ENCODE assay signal across 8 cellular contexts in the genomic region with DNA sequence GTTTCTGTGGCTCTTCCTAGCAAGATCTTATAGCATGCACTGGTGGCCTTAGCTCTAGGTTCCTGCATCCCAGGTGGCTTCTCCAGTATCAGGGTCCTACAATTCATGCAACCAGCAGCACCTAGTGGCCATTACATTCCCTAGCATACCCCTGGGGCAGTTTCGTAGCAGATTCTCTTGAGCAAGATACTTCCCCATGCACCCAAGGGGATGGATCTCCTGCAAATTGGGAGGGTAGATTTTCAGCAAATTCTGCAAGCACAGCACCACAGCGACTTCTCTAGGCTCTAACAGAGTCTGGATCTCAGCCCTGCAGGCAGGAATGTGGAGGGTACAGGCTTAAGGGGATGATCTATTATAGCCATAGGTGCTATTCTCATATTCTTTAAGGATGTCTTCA. TPM values are rescaled to one million over a fixed set of nuclear protein-coding genes. Genes with fewer than 3 reads are reported as not detected.
DNase-seq lines count a peak whose midpoint lies in the region; ATAC-seq, FAIRE-seq and TF ChIP-seq lines count a peak whose summit lies in the region.

No MANE protein-coding gene starts in this region.

- H3K4me1 ChIP-seq in KMS-11 (ENCODE audit: low read depth, poor library complexity, severe bottlenecking) (no peaks in the 10 kb centered on the region), GM12878 (ENCODE audit: control insufficient read depth, insufficient read depth, low read length) (no peaks in the 10 kb centered on the region), neural progenitor cell (no peaks in the 10 kb centered on the region)

- in situ Hi-C loops in GM12878 (cut with MboI), result no loop called here

- peak; percentile 6 for DNase-seq in DMS114 treated with DMSO at 0.1 percent for 48 hours (lab: John Stamatoyannopoulos, UW; ENCODE audit: unreplicated experiment)
- DNase-seq in GM12878 (ENCODE audit: low read depth, low spot score), result no peak
- peak; percentile 71 for DNase-seq in neural progenitor cell (ENCODE audit: low spot score)
- no peak for DNase-seq in occipital lobe (lab: John Stamatoyannopoulos, UW)
- DNase-seq in activated effector memory CD4-positive, alpha-beta T cell treated with Interleukin-2 at 50 U/mL for 16 hours, result no peak
- no peak for DNase-seq in COLO829 (ENCODE audit: low spot score)

- H3K27me3 ChIP-seq in KMS-11 (ENCODE audit: insufficient read depth, low read depth) (no peaks in the 10 kb centered on the region), GM12878 (replicated peaks in 1 of 2; ENCODE audit: control insufficient read depth in 2 of 2, insufficient read depth in 2 of 2, low read length in 1 of 2) (no peaks in the 10 kb centered on the region), neural progenitor cell (no peaks in the 10 kb centered on the region)

- SMC1A ChIA-PET in GM12878 (lab: Charles Lee; ENCODE audit: uncharacterized antibody, unreplicated experiment), result interaction anchor here (0.6 to 1.7 kb wide), 8 partner anchors 11 to 408 kb away, joined by 3 to 10 read pairs (median 4); no protein-coding TSS in a partner anchor

- H3K27ac Mint-ChIP-seq in neural progenitor cell, result no peak overlapping the region

- H3K79me2 ChIP-seq in KMS-11 (ENCODE audit: insufficient read depth, low read depth) (no peaks in the 10 kb centered on the region), GM12878 (ENCODE audit: control insufficient read depth, insufficient read depth, low read length) (no peaks in the 10 kb centered on the region), neural progenitor cell (ENCODE audit: low read depth) (no peaks in the 10 kb centered on the region)

- BruUV-seq in GM12878 (replicated peaks; lab: Mats Ljungman, UMichigan), result no TSS peak

- no peaks in the 10 kb centered on the region for H3F3A ChIP-seq in neural progenitor cell (ENCODE audit: low read depth)

- H3K36me3 ChIP-seq in KMS-11 (ENCODE audit: insufficient read depth) (no peaks in the 10 kb centered on the region), GM12878 (ENCODE audit: control insufficient read depth in 2 of 2, insufficient read depth in 2 of 2, low read length in 1 of 2) (peaks cover 0 to 4% of the 10 kb centered on the region in 2 experiments; a peak in 1 of 4 replicates), neural progenitor cell (no peaks in the 10 kb centered on the region)

- H3K27ac ChIP-seq in KMS-11, result no peak overlapping the region
- H3K27ac ChIP-seq in GM12878 (ENCODE audit: control insufficient read depth, insufficient read depth), result no peak overlapping the region
- H3K27ac ChIP-seq in neural progenitor cell, result no peak overlapping the region

- H3K4me2 ChIP-seq in KMS-11 (no peak overlapping the region), GM12878 (ENCODE audit: control insufficient read depth, insufficient read depth) (no peak overlapping the region), neural progenitor cell (no peak overlapping the region)

- TF ChIP-seq CTCF in KMS-11 (conservative IDR thresholded peaks at IDR 0.05; ENCODE audit: low read depth, low read length), result peak; percentile 70
- TF ChIP-seq CTCF in GM12878 (IDR thresholded peaks at IDR 0.05 in 2 of 3, conservative IDR thresholded peaks at IDR 0.05 in 1 of 3; ENCODE audit: control insufficient read depth in 2 of 3, extremely low read depth in 1 of 3, insufficient read depth in 1 of 3, low read depth in 3 of 3, low read length in 3 of 3), result peak; percentile 45 to 64 (median 62)
- TF ChIP-seq CTCF in neural progenitor cell (IDR thresholded peaks at IDR 0.05), result peak; percentile 69

- H3K9me3 ChIP-seq in GM12878 (replicated peaks; ENCODE audit: control insufficient read depth, insufficient read depth, low read length), result no peaks in the 10 kb centered on the region
- H3K9me3 ChIP-seq in neural progenitor cell (ENCODE audit: low read depth), result no peaks in the 10 kb centered on the region

- RAD21 ChIA-PET in GM12878 (lab: Charles Lee; ENCODE audit: unreplicated experiment), result interaction anchor here (1.0 to 1.5 kb wide), 7 partner anchors 9 to 421 kb away, joined by 3 to 16 read pairs (median 4); a partner anchor contains a TSS

- H3K4me3 Mint-ChIP-seq in neural progenitor cell, result no peak overlapping the region

- ATAC-seq in GM19328 (IDR thresholded peaks at IDR 0.05; ENCODE audit: unreplicated experiment), result peak; percentile 77
- ATAC-seq in GM12878, result peak; percentile 92

- CTCF ChIA-PET in GM12878 (lab: Yijun Ruan, JAX), result interaction anchor here (0.6 to 1.6 kb wide), 14 partner anchors 9 to 447 kb away, joined by 3 to 7 read pairs (median 4); a partner anchor contains a TSS

- H3K4me3 ChIP-seq in KMS-11 (IDR thresholded peaks at IDR 0.05; ENCODE audit: insufficient read depth, low read depth, low read length), result no peak overlapping the region
- H3K4me3 ChIP-seq in GM12878, result no peak overlapping the region
- no peak overlapping the region for H3K4me3 ChIP-seq in neural progenitor cell

- TF ChIP-seq POLR2A in GM12878 (IDR thresholded peaks at IDR 0.05; ENCODE audit: low read depth, low read length), result no peak

- H3K9me3 Mint-ChIP-seq in neural progenitor cell, result no peaks in the 10 kb centered on the region

- POLR2A ChIA-PET in GM12878 (lab: Charles Lee), result no interaction called here

- H3K4me1 Mint-ChIP-seq in neural progenitor cell, result no peaks in the 10 kb centered on the region

- TF ChIP-seq EP300 in GM12878 (IDR thresholded peaks at IDR 0.05; ENCODE audit: borderline replicate concordance in 1 of 2, control insufficient read depth in 1 of 2, low read depth in 2 of 2, low read length in 2 of 2), result no peak

- no peak overlapping the region for H3K9ac ChIP-seq in KMS-11
- no peak overlapping the region for H3K9ac ChIP-seq in GM12878 (ENCODE audit: control insufficient read depth, insufficient read depth, low read length)
- no peak overlapping the region for H3K9ac ChIP-seq in neural progenitor cell

- TF ChIP-seq RAD21 in GM12878 (IDR thresholded peaks at IDR 0.05; ENCODE audit: insufficient read depth, low read depth, low read length), result peak; percentile 54

- intact Hi-C loops in GM12878 (cut with micrococcal nuclease; ENCODE audit: unreplicated experiment), result no loop called here

- no peak overlapping the region for H2AFZ ChIP-seq in KMS-11 (ENCODE audit: low read depth)
- H2AFZ ChIP-seq in GM12878 (ENCODE audit: control insufficient read depth, low read depth, low read length), result no peak overlapping the region
- H2AFZ ChIP-seq in neural progenitor cell (replicated peaks), result no peak overlapping the region

- 95% methylated on average over 2 of the region's 2 CpGs for WGBS in GM12878 (ENCODE audit: insufficient coverage, insufficient replicate concordance, low lambda C conversion rate, missing lambda C conversion rate)

- H3K36me3 Mint-ChIP-seq in neural progenitor cell, result peaks cover 2% of the 10 kb centered on the region

- no peak for FAIRE-seq in GM12878 (lab: Jason Lieb, UNC)

- no peaks in the 10 kb centered on the region for H4K20me1 ChIP-seq in KMS-11 (ENCODE audit: insufficient read depth)
- no peaks in the 10 kb centered on the region for H4K20me1 ChIP-seq in GM12878 (ENCODE audit: control insufficient read depth, insufficient read depth)
- H4K20me1 ChIP-seq in neural progenitor cell (ENCODE audit: low read depth), result no peaks in the 10 kb centered on the region

- no peaks in the 10 kb centered on the region for H3K27me3 Mint-ChIP-seq in neural progenitor cell (ENCODE audit: insufficient read depth, low read depth)

RNA-seq across cellular contexts. Expression of a gene that starts 13.1 kb away (rescaled TPM):
- 5.8 and 6.1 TPM in 2 replicates for total RNA-seq in GM12878 (2013; cell fraction: nucleolus; rRNA removed)
- 1.2 and 2.5 TPM in 2 replicates for total RNA-seq in GM12878 (2014; rRNA removed)
- total RNA-seq in GM12878 (2014; rRNA removed; fragmentation: Illumina TruSeq; extraction: Trizol), result 1.5 and 1.9 TPM in 2 replicates
- total RNA-seq in GM12878 (2021), result 1.0 and 2.2 TPM in 2 replicates
- polyA plus RNA-seq in GM12878 (2011; ENCODE audit: low read depth), result 4.6 TPM
- polyA plus RNA-seq in GM12878 (2011; rRNA removed), result 3.5 and 4.7 TPM in 2 replicates
- polyA plus RNA-seq in GM12878 (2011; cell fraction: cytosol; rRNA removed), result 0.47 and 1.2 TPM in 2 replicates
- polyA plus RNA-seq in GM12878 (2011; cell fraction: nucleus; rRNA removed), result 1.1 and 1.8 TPM in 2 replicates
- 1.9 and 2.0 TPM in 2 replicates for polyA plus RNA-seq in GM12878 (2012)
- 1.1 and 2.6 TPM in 2 replicates for polyA plus RNA-seq in GM12878 (2014; fragmentation: Illumina TruSeq; extraction: Trizol)
- polyA plus RNA-seq in GM12878 (2014; fragmentation: Nextera tagmentation; extraction: Ambion mirVana), result 1 to 10 TPM; 1.9 to 2.1 TPM
- 1.2 and 2.5 TPM in 2 replicates for polyA plus RNA-seq in GM12878 (2014; rRNA removed)
- 1 to 10 TPM; 1.6 to 1.8 TPM for polyA plus RNA-seq in GM12878 (2016; fragmentation: Nextera tagmentation; extraction: Ambion mirVana)
- polyA minus RNA-seq in GM12878 (2011; rRNA and poly(A)+ RNA removed), result 2.4 and 3.3 TPM in 2 replicates
- polyA minus RNA-seq in GM12878 (2011; cell fraction: cytosol; rRNA and poly(A)+ RNA removed), result 0.80 TPM in 1 of 2 replicates, not detected in the other
- polyA minus RNA-seq in GM12878 (2011; cell fraction: nucleus; rRNA and poly(A)+ RNA removed), result 1.1 and 2.4 TPM in 2 replicates
- total RNA-seq in neural progenitor cell (ENCODE audit: low replicate concordance), result not detected in 2 replicates
- total RNA-seq in occipital lobe, result 10.8 TPM

RNA-seq across cellular contexts. Expression of a gene that starts 44.0 kb away (rescaled TPM):
- 76.0 and 77.0 TPM in 2 replicates for total RNA-seq in GM12878 (2013; cell fraction: nucleolus; rRNA removed)
- total RNA-seq in GM12878 (2014; rRNA removed) (25.0 and 27.6 TPM in 2 replicates), GM12878 (2014; rRNA removed; fragmentation: Illumina TruSeq; extraction: Trizol) (25.2 and 26.7 TPM in 2 replicates), GM12878 (2021) (25.7 TPM in 2 replicates), neural progenitor cell (ENCODE audit: low replicate concordance) (9.7 and 14.6 TPM in 2 replicates), occipital lobe (112 TPM)
- 9.6 TPM for polyA plus RNA-seq in GM12878 (2011; ENCODE audit: low read depth)
- polyA plus RNA-seq in GM12878 (2011; rRNA removed) (15.8 and 20.4 TPM in 2 replicates), GM12878 (2014; fragmentation: Illumina TruSeq; extraction: Trizol) (27.7 and 35.1 TPM in 2 replicates), GM12878 (2014; fragmentation: Nextera tagmentation; extraction: Ambion mirVana) (10 to 100 TPM in 1 of 2 experiments, 1 to 10 TPM in 1; 8.9 to 10.7 TPM), GM12878 (2014; rRNA removed) (22.3 and 24.5 TPM in 2 replicates), GM12878 (2016; fragmentation: Nextera tagmentation; extraction: Ambion mirVana) (10 to 100 TPM; 30.6 to 32.5 TPM)
- 8.3 and 8.9 TPM in 2 replicates for polyA plus RNA-seq in GM12878 (2011; cell fraction: cytosol; rRNA removed)
- 15.4 and 16.4 TPM in 2 replicates for polyA plus RNA-seq in GM12878 (2011; cell fraction: nucleus; rRNA removed)
- polyA plus RNA-seq in GM12878 (2012), result 11.8 and 13.2 TPM in 2 replicates
- polyA minus RNA-seq in GM12878 (2011; rRNA and poly(A)+ RNA removed), result 19.1 and 23.2 TPM in 2 replicates
- polyA minus RNA-seq in GM12878 (2011; cell fraction: cytosol; rRNA and poly(A)+ RNA removed), result 5.0 and 6.8 TPM in 2 replicates
- 17.0 and 27.1 TPM in 2 replicates for polyA minus RNA-seq in GM12878 (2011; cell fraction: nucleus; rRNA and poly(A)+ RNA removed)

Comparison
In these comparisons a context has a peak if more than half of its experiments do, and no peak if none do; other contexts are left out.
1. DNase-seq: peak in DMS114 treated with DMSO at 0.1 percent for 48 hours (single experiment) and neural progenitor cell (single experiment); none in GM12878 (single experiment), occipital lobe (single experiment), activated effector memory CD4-positive, alpha-beta T cell treated with Interleukin-2 at 50 U/mL for 16 hours (single experiment) and COLO829 (single experiment).
2. Peak in every context shown above with its lines, with median percentiles within 50 percentile points of each other: CTCF ChIP-seq.